17 cellular contexts compared by ENCODE assay signal in genomic region chr19:29480507-29480906, GRCh38. TPM values are rescaled to one million over a fixed set of nuclear protein-coding genes. Genes with fewer than 3 reads are reported as not detected.
DNase-seq lines count a peak whose midpoint lies in the region; ATAC-seq and TF ChIP-seq lines count a peak whose summit lies in the region.
"Had no signal": no experiment of that assay in that cellular context is flagged by ENCODE, and none has a peak within 500 bp of the region (broad histone marks: within the 10 kb centered on the region; RNA-seq: fewer than 3 reads in every experiment).

No MANE protein-coding gene starts in this region.

- H3K27me3 Mint-ChIP-seq in chondrocyte (ENCODE audit: low read depth), result no peaks in the 10 kb centered on the region

- no peaks in the 10 kb centered on the region for H3K27me3 ChIP-seq in lung (ENCODE audit: control insufficient read depth, insufficient read depth)

- intact Hi-C loops in posterior vena cava (cut with DNase I), result no loop called here

- H3K27ac ChIP-seq in lung (ENCODE audit: low read depth in 1 of 2, low read length in 1 of 2), result no peak overlapping the region
- H3K27ac ChIP-seq: A549, GM23248 had no signal

- H3K36me3 ChIP-seq in lung (ENCODE audit: control insufficient read depth in 2 of 2, insufficient read depth in 2 of 2, low read length in 2 of 2), result no peaks in the 10 kb centered on the region

- TF ChIP-seq CTCF in chondrocyte (IDR thresholded peaks at IDR 0.05), result no peak
- no peak for TF ChIP-seq CTCF in lung (IDR thresholded peaks at IDR 0.05; ENCODE audit: control extremely low read depth, extremely low read depth)

- H3K4me3 ChIP-seq in lung, result no peak overlapping the region
- H3K4me3 ChIP-seq: A549, GM23248 had no signal

- no peaks in the 10 kb centered on the region for H3K4me1 Mint-ChIP-seq in chondrocyte (ENCODE audit: low read depth)
- H3K4me1 Mint-ChIP-seq: CD14-positive monocyte had no signal

- WGBS in lung, 2 donors, result 78 to 90% methylated on average over 7 of the region's 7 CpGs

- ATAC-seq in lung (ENCODE audit: insufficient read depth, low FRiP score) (no peak), HG03439 (IDR thresholded peaks at IDR 0.05; ENCODE audit: unreplicated experiment) (no peak)
- ATAC-seq: A549; CD8-positive, alpha-beta T cell had no signal

- DNase-seq in GM03348 (ENCODE audit: low spot score) (peak; percentile 2), chondrocyte (ENCODE audit: low spot score) (peak; percentile 58), lung (ENCODE audit: low spot score) (peak; percentile 15), posterior vena cava (ENCODE audit: low spot score) (peak; percentile 80), hippocampal formation (lab: John Stamatoyannopoulos, UW) (no peak)
- DNase-seq in stimulated activated naive CD4-positive, alpha-beta T cell (lab: John Stamatoyannopoulos, UW), result no peak
- no peak for DNase-seq in stimulated activated CD4-positive, alpha-beta T cell treated with anti-CD3 and anti-CD28 coated beads, Interleukin-1b, Interleukin-23, amount 100 ng/mL, for 48 hours
- DNase-seq: COR-L47, DND-41, GDM1, GM23248 had no signal

- peaks cover 28% of the 10 kb centered on the region for H3K9me3 Mint-ChIP-seq in chondrocyte (ENCODE audit: low read depth)

- H3K36me3 Mint-ChIP-seq in chondrocyte (ENCODE audit: low read depth), result no peaks in the 10 kb centered on the region
- H3K36me3 Mint-ChIP-seq: CD14-positive monocyte had no signal

- no peak overlapping the region for H3K27ac Mint-ChIP-seq in chondrocyte (ENCODE audit: unreplicated experiment)
- H3K27ac Mint-ChIP-seq: CD14-positive monocyte; CD8-positive, alpha-beta T cell had no signal

- H3K4me1 ChIP-seq in lung (ENCODE audit: control insufficient read depth in 2 of 2, insufficient read depth in 2 of 2, low read length in 2 of 2), result no peaks in the 10 kb centered on the region
- H3K4me1 ChIP-seq: A549 had no signal

- no peak overlapping the region for H3K4me3 Mint-ChIP-seq in chondrocyte (ENCODE audit: unreplicated experiment)
- H3K4me3 Mint-ChIP-seq: CD14-positive monocyte; CD8-positive, alpha-beta T cell had no signal

- H3K9me3 ChIP-seq in lung (ENCODE audit: control insufficient read depth in 2 of 2, insufficient read depth in 1 of 2, low read length in 1 of 2), result peaks cover 0 to 19% of the 10 kb centered on the region in 2 donors

RNA-seq across cellular contexts. Expression of gene VSTM2B, which starts 45.3 kb away (rescaled TPM):
- total RNA-seq in chondrocyte, result not detected in 3 replicates
- not detected for total RNA-seq in lung
- not detected for polyA plus RNA-seq in lung
- total RNA-seq in posterior vena cava, result not detected
- total RNA-seq: CD8-positive, alpha-beta T cell; GM23248 had no signal
- polyA plus RNA-seq: A549, AG04450, BJ, CD14-positive monocyte, GM23248 had no signal

Comparison
In these comparisons a context has a peak if more than half of its experiments do, and no peak if none do; other contexts are left out.
1. DNase-seq: peak in GM03348 (single experiment), chondrocyte (single experiment), lung (single experiment) and posterior vena cava (single experiment); none in stimulated activated naive CD4-positive, alpha-beta T cell (0 of 6), hippocampal formation (0 of 2) and stimulated activated CD4-positive, alpha-beta T cell treated with anti-CD3 and anti-CD28 coated beads, Interleukin-1b, Interleukin-23, amount 100 ng/mL, for 48 hours (single experiment).